ENCODE assay signal across 24 cellular contexts in genomic region chr12:130422676-130423075, GRCh38.
DNase-seq lines count a peak whose midpoint lies in the region; ATAC-seq and TF ChIP-seq lines count a peak whose summit lies in the region.
"Had no signal": no experiment of that assay in that cellular context is flagged by ENCODE, and none has a peak within 500 bp of the region (broad histone marks: within the 10 kb centered on the region; RNA-seq: fewer than 3 reads in every experiment).

No MANE protein-coding gene starts in this region.

- H3K4me3 Mint-ChIP-seq in natural killer cell, result no peak overlapping the region
- H3K4me3 Mint-ChIP-seq in natural killer cell treated with Interleukin-12 subunit alpha and Interleukin-12 subunit beta and Interleukin-15 and Interleukin-18, amount 100 ng/mL, for 72 hours, result no peak overlapping the region
- H3K4me3 Mint-ChIP-seq in neural progenitor cell, result no peak overlapping the region
- H3K4me3 Mint-ChIP-seq in CD4-positive, alpha-beta memory T cell, result no peak overlapping the region
- no peak overlapping the region for H3K4me3 Mint-ChIP-seq in CD8-positive, alpha-beta memory T cell
- H3K4me3 Mint-ChIP-seq: CD14-positive monocyte; CD4-positive, alpha-beta T cell; GM23338; H9 had no signal

- H4K20me1 ChIP-seq in neural progenitor cell (ENCODE audit: low read depth), result no peaks in the 10 kb centered on the region
- H4K20me1 ChIP-seq: BLaER1 treated with 17β-estradiol and CSF1 and Interleukin-3, amounts not matched to agents 10 nM and 100 nM had no signal

- H3K4me1 ChIP-seq in neural progenitor cell (peaks cover 9% of the 10 kb centered on the region), vagina (no peaks in the 10 kb centered on the region)
- no peaks in the 10 kb centered on the region for H3K4me1 ChIP-seq in CD4-positive, alpha-beta memory T cell (ENCODE audit: insufficient read depth, low read length)
- H3K4me1 ChIP-seq in CD8-positive, alpha-beta memory T cell (ENCODE audit: insufficient read depth, low read length), result no peaks in the 10 kb centered on the region
- H3K4me1 ChIP-seq: A549, BE2C, Caco-2 had no signal

- H3K9me3 Mint-ChIP-seq in natural killer cell (no peaks in the 10 kb centered on the region), neural progenitor cell (no peaks in the 10 kb centered on the region)
- H3K9me3 Mint-ChIP-seq in natural killer cell treated with Interleukin-12 subunit alpha and Interleukin-12 subunit beta and Interleukin-15 and Interleukin-18, amount 100 ng/mL, for 72 hours, result no peaks in the 10 kb centered on the region
- H3K9me3 Mint-ChIP-seq in CD4-positive, alpha-beta memory T cell, result peaks cover 0 to 4% (median 0%) of the 10 kb centered on the region in 8 donors
- peaks cover 0 to 2% (median 1%) of the 10 kb centered on the region in 5 donors for H3K9me3 Mint-ChIP-seq in CD8-positive, alpha-beta memory T cell
- H3K9me3 Mint-ChIP-seq: CD4-positive, alpha-beta T cell; H9 had no signal

- H3F3A ChIP-seq in neural progenitor cell (ENCODE audit: low read depth), result no peaks in the 10 kb centered on the region

- TF ChIP-seq CTCF in natural killer cell (IDR thresholded peaks at IDR 0.05) (no peak), neural progenitor cell (IDR thresholded peaks at IDR 0.05) (no peak), vagina (IDR thresholded peaks at IDR 0.05) (no peak)

- no peaks in the 10 kb centered on the region for H3K27me3 ChIP-seq in neural progenitor cell
- H3K27me3 ChIP-seq in vagina, result no peaks in the 10 kb centered on the region
- H3K27me3 ChIP-seq in CD4-positive, alpha-beta memory T cell (ENCODE audit: insufficient read depth, low read length), result no peaks in the 10 kb centered on the region
- H3K27me3 ChIP-seq in CD8-positive, alpha-beta memory T cell (ENCODE audit: insufficient read depth, low read length, poor library complexity, severe bottlenecking), result no peaks in the 10 kb centered on the region
- H3K27me3 ChIP-seq: BE2C; BLaER1 treated with 17β-estradiol and CSF1 and Interleukin-3, amounts not matched to agents 10 nM and 100 nM had no signal

- H3K36me3 ChIP-seq in neural progenitor cell (no peaks in the 10 kb centered on the region), vagina (no peaks in the 10 kb centered on the region)
- no peaks in the 10 kb centered on the region for H3K36me3 ChIP-seq in CD4-positive, alpha-beta memory T cell (ENCODE audit: insufficient read depth, low read length)
- no peaks in the 10 kb centered on the region for H3K36me3 ChIP-seq in CD8-positive, alpha-beta memory T cell (ENCODE audit: insufficient read depth, low read length)
- H3K36me3 ChIP-seq: BLaER1 treated with 17β-estradiol and CSF1 and Interleukin-3, amounts not matched to agents 10 nM and 100 nM had no signal

- H3K27ac ChIP-seq in neural progenitor cell (no peak overlapping the region), vagina (no peak overlapping the region)
- no peak overlapping the region for H3K27ac ChIP-seq in CD4-positive, alpha-beta memory T cell (ENCODE audit: low read depth, low read length)
- no peak overlapping the region for H3K27ac ChIP-seq in CD8-positive, alpha-beta memory T cell (ENCODE audit: low read depth, low read length)
- H3K27ac ChIP-seq: A549; BLaER1 treated with 17β-estradiol and CSF1 and Interleukin-3, amounts not matched to agents 10 nM and 100 nM had no signal

- ATAC-seq in natural killer cell, result no peak
- no peak for ATAC-seq in natural killer cell treated with Interleukin-12 subunit alpha and Interleukin-12 subunit beta and Interleukin-15 and Interleukin-18, amount 100 ng/mL, for 72 hours
- ATAC-seq: A549, GM23338, HCT116 had no signal

- CTCF ChIA-PET in CD4-positive, alpha-beta memory T cell (lab: Charles Lee; ENCODE audit: partially characterized antibody), result no interaction called here
- CTCF ChIA-PET in CD8-positive, alpha-beta memory T cell (lab: Charles Lee), result no interaction called here

- peak overlapping the region; percentile 57 for H2AFZ ChIP-seq in neural progenitor cell (replicated peaks)
- H2AFZ ChIP-seq: GM23338 had no signal

- H3K36me3 Mint-ChIP-seq in natural killer cell (no peaks in the 10 kb centered on the region), neural progenitor cell (peaks cover 4% of the 10 kb centered on the region)
- no peaks in the 10 kb centered on the region for H3K36me3 Mint-ChIP-seq in natural killer cell treated with Interleukin-12 subunit alpha and Interleukin-12 subunit beta and Interleukin-15 and Interleukin-18, amount 100 ng/mL, for 72 hours
- no peaks in the 10 kb centered on the region for H3K36me3 Mint-ChIP-seq in CD4-positive, alpha-beta memory T cell
- H3K36me3 Mint-ChIP-seq in CD8-positive, alpha-beta memory T cell, result no peaks in the 10 kb centered on the region
- H3K36me3 Mint-ChIP-seq: CD14-positive monocyte had no signal

- no peak overlapping the region for H3K9ac ChIP-seq in neural progenitor cell
- H3K9ac ChIP-seq: BLaER1 treated with 17β-estradiol and CSF1 and Interleukin-3, amounts not matched to agents 10 nM and 100 nM had no signal

- no peak overlapping the region for H3K27ac Mint-ChIP-seq in natural killer cell
- H3K27ac Mint-ChIP-seq in natural killer cell treated with Interleukin-12 subunit alpha and Interleukin-12 subunit beta and Interleukin-15 and Interleukin-18, amount 100 ng/mL, for 72 hours, result no peak overlapping the region
- H3K27ac Mint-ChIP-seq in neural progenitor cell, result no peak overlapping the region
- no peak overlapping the region for H3K27ac Mint-ChIP-seq in CD4-positive, alpha-beta memory T cell
- peak overlapping the region in 1 of 8 donors; percentile 54 for H3K27ac Mint-ChIP-seq in CD8-positive, alpha-beta memory T cell
- H3K27ac Mint-ChIP-seq: CD14-positive monocyte; CD4-positive, alpha-beta T cell; GM23338; H9 had no signal

- POLR2A ChIA-PET in CD4-positive, alpha-beta memory T cell (lab: Charles Lee; ENCODE audit: partially characterized antibody), result no interaction called here
- POLR2A ChIA-PET in CD8-positive, alpha-beta memory T cell (lab: Charles Lee), result no interaction called here

- no peaks in the 10 kb centered on the region for H3K4me1 Mint-ChIP-seq in natural killer cell
- H3K4me1 Mint-ChIP-seq in natural killer cell treated with Interleukin-12 subunit alpha and Interleukin-12 subunit beta and Interleukin-15 and Interleukin-18, amount 100 ng/mL, for 72 hours (ENCODE audit: low read depth in 2 of 2), result no peaks in the 10 kb centered on the region
- peaks cover 22% of the 10 kb centered on the region for H3K4me1 Mint-ChIP-seq in neural progenitor cell
- no peaks in the 10 kb centered on the region for H3K4me1 Mint-ChIP-seq in CD4-positive, alpha-beta memory T cell
- H3K4me1 Mint-ChIP-seq in CD8-positive, alpha-beta memory T cell, result no peaks in the 10 kb centered on the region
- H3K4me1 Mint-ChIP-seq: CD14-positive monocyte, GM23338 had no signal

- H3K9me3 ChIP-seq in neural progenitor cell (ENCODE audit: low read depth) (no peaks in the 10 kb centered on the region), vagina (no peaks in the 10 kb centered on the region)
- H3K9me3 ChIP-seq in CD4-positive, alpha-beta memory T cell (ENCODE audit: control insufficient read depth in 1 of 2, low read length in 2 of 2), result no peaks in the 10 kb centered on the region
- no peaks in the 10 kb centered on the region for H3K9me3 ChIP-seq in CD8-positive, alpha-beta memory T cell (ENCODE audit: low read length)
- H3K9me3 ChIP-seq: A549; BE2C; BLaER1 treated with 17β-estradiol and CSF1 and Interleukin-3, amounts not matched to agents 10 nM and 100 nM; Caco-2 had no signal

- peak; percentile 4 for DNase-seq in natural killer cell
- no peak for DNase-seq in natural killer cell treated with Interleukin-12 subunit alpha and Interleukin-12 subunit beta and Interleukin-15 and Interleukin-18, amount 100 ng/mL, for 72 hours (ENCODE audit: low spot score)
- no peak for DNase-seq in neural progenitor cell (ENCODE audit: low spot score)
- peak; percentile 12 for DNase-seq in stimulated activated CD8-positive, alpha-beta memory T cell treated with anti-CD3 and anti-CD28 coated beads, Interleukin-4, amount 100 ng/mL, for 48 hours
- DNase-seq in vagina (ENCODE audit: extremely low spot score in 2 of 2), result peak; percentile 40 to 81
- DNase-seq in CD4-positive, alpha-beta memory T cell, result no peak
- DNase-seq in CD8-positive, alpha-beta memory T cell, result no peak
- DNase-seq in GF-D8 (lab: John Stamatoyannopoulos, UW), result no peak
- DNase-seq: 8988T; ACHN; AML-193; BE2C; Caco-2; CD4-positive, alpha-beta T cell; DMS 273 treated with DMSO at 0.1 percent for 48 hours; DMS79; EL; GDM1; H9 had no signal

- H3K4me2 ChIP-seq in neural progenitor cell, result no peak overlapping the region
- H3K4me2 ChIP-seq: A549; BLaER1 treated with 17β-estradiol and CSF1 and Interleukin-3, amounts not matched to agents 10 nM and 100 nM; GM23338 had no signal

- TF ChIP-seq POLR2A in vagina (IDR thresholded peaks at IDR 0.05), result no peak

- intact Hi-C loops in natural killer cell (cut with micrococcal nuclease) (no loop called here), vagina (cut with DNase I) (no loop called here)
- intact Hi-C loops in CD4-positive, alpha-beta memory T cell (cut with micrococcal nuclease), result no loop called here

- H3K27me3 Mint-ChIP-seq in natural killer cell (ENCODE audit: low read depth in 2 of 2) (no peaks in the 10 kb centered on the region), neural progenitor cell (ENCODE audit: insufficient read depth, low read depth) (peaks cover 5% of the 10 kb centered on the region)
- peaks cover 1 to 2% of the 10 kb centered on the region in 2 donors for H3K27me3 Mint-ChIP-seq in natural killer cell treated with Interleukin-12 subunit alpha and Interleukin-12 subunit beta and Interleukin-15 and Interleukin-18, amount 100 ng/mL, for 72 hours
- peaks cover 1 to 4% of the 10 kb centered on the region in 2 donors for H3K27me3 Mint-ChIP-seq in CD4-positive, alpha-beta memory T cell
- H3K27me3 Mint-ChIP-seq in CD8-positive, alpha-beta memory T cell, result peaks cover 0 to under 1% of the 10 kb centered on the region in 2 donors

- H3K79me2 ChIP-seq in neural progenitor cell (ENCODE audit: low read depth), result no peaks in the 10 kb centered on the region

- H3K4me3 ChIP-seq in neural progenitor cell (no peak overlapping the region), vagina (no peak overlapping the region)
- no peak overlapping the region for H3K4me3 ChIP-seq in CD4-positive, alpha-beta memory T cell (ENCODE audit: low read length in 2 of 2)
- no peak overlapping the region for H3K4me3 ChIP-seq in CD8-positive, alpha-beta memory T cell (ENCODE audit: low read length)
- H3K4me3 ChIP-seq: A549; BLaER1 treated with 17β-estradiol and CSF1 and Interleukin-3, amounts not matched to agents 10 nM and 100 nM; GM23338 had no signal

Comparison
In these comparisons a context has a peak if more than half of its experiments do, and no peak if none do; other contexts are left out.
1. DNase-seq: peak in natural killer cell (single experiment), stimulated activated CD8-positive, alpha-beta memory T cell treated with anti-CD3 and anti-CD28 coated beads, Interleukin-4, amount 100 ng/mL, for 48 hours (single experiment) and vagina (2 of 2); none in natural killer cell treated with Interleukin-12 subunit alpha and Interleukin-12 subunit beta and Interleukin-15 and Interleukin-18, amount 100 ng/mL, for 72 hours (single experiment), neural progenitor cell (single experiment), CD4-positive, alpha-beta memory T cell (0 of 5), CD8-positive, alpha-beta memory T cell (0 of 5) and GF-D8 (single experiment).